Comparison of ENCODE assay signal across 12 cellular contexts in the genomic region with DNA sequence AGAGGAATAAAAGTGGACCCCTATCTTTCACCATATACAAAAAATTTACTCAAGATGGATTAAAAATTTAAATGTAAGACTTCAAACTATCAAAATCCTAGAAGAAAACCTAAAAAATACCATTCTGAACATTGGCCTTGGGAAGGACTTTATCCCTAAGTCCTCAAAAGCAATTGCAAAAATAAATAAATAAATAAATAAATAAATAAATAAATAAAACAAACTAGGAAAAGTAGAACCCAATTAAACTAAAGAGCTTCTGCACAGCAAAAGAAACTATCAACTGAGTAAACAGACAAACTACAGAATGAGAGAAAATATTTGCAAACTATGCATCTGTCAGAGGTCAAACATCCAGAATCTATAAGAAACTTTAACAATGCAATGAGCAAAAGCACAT.
"Had no signal": no experiment of that assay in that cellular context is flagged by ENCODE, and none has a peak within 500 bp of the region (broad histone marks: within the 10 kb centered on the region; RNA-seq: fewer than 3 reads in every experiment).

No MANE protein-coding gene starts in this region.

- H3K27ac ChIP-seq: HL-60, KMS-11 had no signal

- H3K36me3 Mint-ChIP-seq: IgD-negative memory B cell had no signal

- H3K4me3 ChIP-seq: GM23338 had no signal

- DNase-seq: H9, HCEC 1CT, HFFc6, Kasumi-1, KBM-7 had no signal

- ATAC-seq: GM23338, HepG2 had no signal

- FAIRE-seq: H1, H54, HepG2 had no signal

- H3K27ac Mint-ChIP-seq: GM23338, H9, HFFc6, IgD-negative memory B cell had no signal
